ENCODE assay signal across 15 cellular contexts in genomic region chr6:122678841-122679240, GRCh38.
DNase-seq lines count a peak whose midpoint lies in the region; ATAC-seq and TF ChIP-seq lines count a peak whose summit lies in the region.
"Had no signal": no experiment of that assay in that cellular context is flagged by ENCODE, and none has a peak within 500 bp of the region (broad histone marks: within the 10 kb centered on the region; RNA-seq: fewer than 3 reads in every experiment).

No MANE protein-coding gene starts in this region.

- H3K18ac ChIP-seq in trophoblast cell (ENCODE audit: low read length) = no peak overlapping the region

- no peak overlapping the region for H4K91ac ChIP-seq in trophoblast cell (ENCODE audit: low read depth, low read length)

- TF ChIP-seq CTCF in AG10803 (conservative IDR thresholded peaks at IDR 0.05; ENCODE audit: low read length) = no peak

- H3K9me3 ChIP-seq in trophoblast cell (ENCODE audit: insufficient read depth, low read depth, low read length) = peaks cover 2% of the 10 kb centered on the region
- H3K9me3 ChIP-seq: BE2C had no signal

- H2AK5ac ChIP-seq in trophoblast cell (ENCODE audit: low read length) = no peak overlapping the region

- H3K14ac ChIP-seq in trophoblast cell (ENCODE audit: low read length) = no peak overlapping the region

- H3K4ac ChIP-seq in trophoblast cell (ENCODE audit: low read depth, low read length) = no peak overlapping the region

- H3K79me1 ChIP-seq in trophoblast cell (ENCODE audit: low read length) = peaks cover 9% of the 10 kb centered on the region

- no peak overlapping the region for H2BK5ac ChIP-seq in trophoblast cell (ENCODE audit: low read depth, low read length, poor library complexity)

- H2AFZ ChIP-seq in trophoblast cell (ENCODE audit: insufficient read depth, low read length, poor library complexity) = no peak overlapping the region

- ATAC-seq in GM21723 (IDR thresholded peaks at IDR 0.05; ENCODE audit: unreplicated experiment) = no peak
- ATAC-seq: HepG2 had no signal

- no peak overlapping the region for H2BK12ac ChIP-seq in trophoblast cell (ENCODE audit: low read length)

- no peaks in the 10 kb centered on the region for H3K27me3 ChIP-seq in trophoblast cell (ENCODE audit: insufficient read depth, low read length)
- H3K27me3 ChIP-seq: BE2C had no signal

- no peak overlapping the region for H3K9ac ChIP-seq in trophoblast cell (ENCODE audit: low read length)

- no peak overlapping the region for H3K23ac ChIP-seq in trophoblast cell (ENCODE audit: low read length)

- H3K4me3 ChIP-seq in AG10803 (ENCODE audit: low read length) (no peak overlapping the region), trophoblast cell (ENCODE audit: low read depth, low read length) (no peak overlapping the region)

- peaks cover 2 to 3% of the 10 kb centered on the region in 2 experiments for H3K36me3 ChIP-seq in trophoblast cell (ENCODE audit: control insufficient read depth in 1 of 2, insufficient read depth in 2 of 2, low read length in 2 of 2)
- H3K36me3 ChIP-seq: BE2C had no signal

- no CpG with 5 or more reads among the region's 3 CpGs for WGBS in trophoblast cell (ENCODE audit: extremely low coverage, insufficient coverage, insufficient read length)

- no peak overlapping the region for H4K12ac ChIP-seq in trophoblast cell (ENCODE audit: low read depth, low read length)

- no peak overlapping the region for H4K8ac ChIP-seq in trophoblast cell (ENCODE audit: low read depth, low read length)

- H3K4me1 ChIP-seq in trophoblast cell (ENCODE audit: control insufficient read depth in 1 of 2, insufficient read depth in 2 of 2, low read length in 2 of 2) = peaks cover 10 to 15% of the 10 kb centered on the region in 2 experiments
- H3K4me1 ChIP-seq: BE2C had no signal

- H2BK120ac ChIP-seq in trophoblast cell (ENCODE audit: insufficient read depth, low read length, poor library complexity) = no peak overlapping the region

- H3K79me2 ChIP-seq in trophoblast cell (ENCODE audit: control insufficient read depth, insufficient read depth, low read length, poor library complexity) = peaks cover 2% of the 10 kb centered on the region

- DNase-seq in AG10803 (ENCODE audit: low read depth) (peak; percentile 9), astrocyte of the hippocampus (ENCODE audit: low read depth, low spot score) (peak; percentile 38), islet precursor cell (peak; percentile 75), trophoblast cell (peak in 1 of 2 donors; percentile 12), caudate nucleus (lab: John Stamatoyannopoulos, UW) (no peak), NCI-H446 (lab: John Stamatoyannopoulos, UW) (no peak)
- DNase-seq: ACHN; BE2C; CD4-positive, alpha-beta memory T cell; DMS79; HCEC 1CT; HFFc6 had no signal

- no peak overlapping the region for H3K4me2 ChIP-seq in trophoblast cell (ENCODE audit: low read length)

- peak overlapping the region; percentile 31 for H3K27ac ChIP-seq in trophoblast cell (ENCODE audit: low read depth, low read length)
- no peak overlapping the region for H3K27ac ChIP-seq in caudate nucleus (ENCODE audit: low read depth, low read length)
- H3K27ac ChIP-seq: C4-2B had no signal

Comparison
In these comparisons a context has a peak if more than half of its experiments do, and no peak if none do; other contexts are left out.
1. DNase-seq: peak in AG10803 (single experiment), astrocyte of the hippocampus (single experiment) and islet precursor cell (single experiment); none in caudate nucleus (0 of 61) and NCI-H446 (0 of 2).